In genomic region chr1:27382950-27383627, GRCh38 we compare ENCODE assay signal across 11 cellular contexts. TPM values are rescaled to one million over a fixed set of nuclear protein-coding genes. Genes with fewer than 3 reads are reported as not detected.
DNase-seq lines count a peak whose midpoint lies in the region; ATAC-seq and TF ChIP-seq lines count a peak whose summit lies in the region.
"Had no signal": no experiment of that assay in that cellular context is flagged by ENCODE, and none has a peak within 500 bp of the region (broad histone marks: within the 10 kb centered on the region; RNA-seq: fewer than 3 reads in every experiment).

TSS of gene CD164L2 (minus strand) at chr1:27383333. CDS start at chr1:27383239, 94 bp downstream.

- peak; percentile 38 for ATAC-seq in stimulated activated effector memory CD8-positive, alpha-beta T cell treated with anti-CD3 and anti-CD28 coated beads, Interleukin-12 subunit alpha, Interleukin-12 subunit beta, amount 100 ng/mL, for 72 hours
- ATAC-seq in GM21381 (IDR thresholded peaks at IDR 0.05; ENCODE audit: unreplicated experiment) (no peak), HG02588 (IDR thresholded peaks at IDR 0.05; ENCODE audit: unreplicated experiment) (no peak)

- H3K27ac ChIP-seq in ovary: no peak within 1 kb of the TSS
- H3K27ac ChIP-seq: 22Rv1, ascending aorta had no signal

- H3K4me1 Mint-ChIP-seq in stimulated activated effector memory CD8-positive, alpha-beta T cell treated with anti-CD3 and anti-CD28 coated beads, Interleukin-12 subunit alpha, Interleukin-12 subunit beta, amount 100 ng/mL, for 72 hours: no peaks in the 10 kb centered on the region

- TF ChIP-seq EP300 in ovary (IDR thresholded peaks at IDR 0.05): no peak

- TF ChIP-seq CTCF in ovary (IDR thresholded peaks at IDR 0.05): no peak

- H3K4me3 Mint-ChIP-seq in stimulated activated effector memory CD8-positive, alpha-beta T cell treated with anti-CD3 and anti-CD28 coated beads, Interleukin-12 subunit alpha, Interleukin-12 subunit beta, amount 100 ng/mL, for 72 hours: no peak within 1 kb of the TSS

- TF ChIP-seq POLR2A in ovary (IDR thresholded peaks at IDR 0.05): no peak

- H3K4me1 ChIP-seq in ovary (ENCODE audit: insufficient read depth): no peaks in the 10 kb centered on the region
- H3K4me1 ChIP-seq: ascending aorta had no signal

- intact Hi-C loops in ovary (cut with DNase I): no loop called here

- peak; percentile 39 for DNase-seq in DMS153 treated with DMSO at 0.1 percent for 48 hours (lab: John Stamatoyannopoulos, UW; ENCODE audit: unreplicated experiment)
- no peak for DNase-seq in DMS153 (lab: John Stamatoyannopoulos, UW)
- DNase-seq in activated CD8-positive, alpha-beta memory T cell treated with anti-CD3 and anti-CD28 coated beads, Interleukin-2, amount 50 U/mL, for 4 hours: peak; percentile 44
- no peak for DNase-seq in stimulated activated effector memory CD8-positive, alpha-beta T cell treated with anti-CD3 and anti-CD28 coated beads, Interleukin-12 subunit alpha, Interleukin-12 subunit beta, amount 100 ng/mL, for 72 hours (ENCODE audit: low spot score in 2 of 2)
- no peak for DNase-seq in ovary
- DNase-seq: NCI-H2227 treated with DMSO at 0.1 percent for 48 hours had no signal

- no peaks in the 10 kb centered on the region for H3K36me3 Mint-ChIP-seq in stimulated activated effector memory CD8-positive, alpha-beta T cell treated with anti-CD3 and anti-CD28 coated beads, Interleukin-12 subunit alpha, Interleukin-12 subunit beta, amount 100 ng/mL, for 72 hours

- H3K4me3 ChIP-seq in iPS-18c (ENCODE audit: insufficient read depth, low read depth, low read length): peak within 1 kb of the TSS; percentile 40
- no peak within 1 kb of the TSS for H3K4me3 ChIP-seq in ovary
- H3K4me3 ChIP-seq: ascending aorta had no signal

- 10 to 14% (median 13%) methylated on average over 41 to 43 of the region's 43 CpGs for WGBS in ovary, 3 donors

- H3K36me3 ChIP-seq in ovary: no peaks in the 10 kb centered on the region
- H3K36me3 ChIP-seq: ascending aorta had no signal

- peak within 1 kb of the TSS; percentile 5 for H3K27ac Mint-ChIP-seq in stimulated activated effector memory CD8-positive, alpha-beta T cell treated with anti-CD3 and anti-CD28 coated beads, Interleukin-12 subunit alpha, Interleukin-12 subunit beta, amount 100 ng/mL, for 72 hours

- H3K9me3 Mint-ChIP-seq in stimulated activated effector memory CD8-positive, alpha-beta T cell treated with anti-CD3 and anti-CD28 coated beads, Interleukin-12 subunit alpha, Interleukin-12 subunit beta, amount 100 ng/mL, for 72 hours: no peaks in the 10 kb centered on the region

- no peaks in the 10 kb centered on the region for H3K27me3 ChIP-seq in ovary
- H3K27me3 ChIP-seq: ascending aorta had no signal

- H3K9me3 ChIP-seq in iPS-18c (ENCODE audit: control insufficient read depth, insufficient read depth, low read length) (no peaks in the 10 kb centered on the region), ovary (no peaks in the 10 kb centered on the region)
- H3K9me3 ChIP-seq: ascending aorta had no signal

RNA-seq across cellular contexts. Expression of gene CD164L2, which starts in this region (rescaled TPM):
- 10 to 100 TPM in 1 of 7 donors, 1 to 10 TPM in 1, under 1 TPM in 3, not detected in 2; 0.52 to 15.5 (median 0.89) TPM for total RNA-seq in ovary
- under 1 TPM in 1 of 2 donors, not detected in 1; 0.06 TPM for polyA plus RNA-seq in ovary
- total RNA-seq: ascending aorta had no signal

Comparison
In these comparisons a context has a peak if more than half of its experiments do, and no peak if none do; other contexts are left out.
1. DNase-seq: peak in DMS153 treated with DMSO at 0.1 percent for 48 hours (single experiment) and activated CD8-positive, alpha-beta memory T cell treated with anti-CD3 and anti-CD28 coated beads, Interleukin-2, amount 50 U/mL, for 4 hours (single experiment); none in DMS153 (single experiment), stimulated activated effector memory CD8-positive, alpha-beta T cell treated with anti-CD3 and anti-CD28 coated beads, Interleukin-12 subunit alpha, Interleukin-12 subunit beta, amount 100 ng/mL, for 72 hours (0 of 2) and ovary (0 of 5).